In genomic region chrX:147884958-147885357, GRCh38 we compare ENCODE assay signal across 1 cellular context.
TF ChIP-seq lines count a peak whose summit lies in the region.

No MANE protein-coding gene starts in this region.

TF ChIP-seq in GM23338, 12 proteins besides CTCF, POLR2A, EP300 and RAD21 (continued from another document):
- no peak for TF ChIP-seq ZNF462 (CRISPR knock-in tag; IDR thresholded peaks at IDR 0.05)
- no peak for TF ChIP-seq NANOG (IDR thresholded peaks at IDR 0.05; ENCODE audit: borderline replicate concordance)
- TF ChIP-seq CREB1 (CRISPR knock-in tag; IDR thresholded peaks at IDR 0.05; ENCODE audit: low read depth) = no peak
- no peak for TF ChIP-seq EZH2 (IDR thresholded peaks at IDR 0.05; ENCODE audit: low read depth, unreplicated experiment)
- TF ChIP-seq JUNB (IDR thresholded peaks at IDR 0.05; ENCODE audit: unreplicated experiment) = no peak
- TF ChIP-seq STAT1 (IDR thresholded peaks at IDR 0.05; ENCODE audit: unreplicated experiment) = no peak
- no peak for TF ChIP-seq POLR2AphosphoS5 (IDR thresholded peaks at IDR 0.05; ENCODE audit: low read depth)
- no peak for TF ChIP-seq EZH2phosphoT487 (IDR thresholded peaks at IDR 0.05; ENCODE audit: unreplicated experiment)
- TF ChIP-seq ETS1 (IDR thresholded peaks at IDR 0.05) = no peak
